Comparison of ENCODE assay signal across 7 cellular contexts in genomic region chr2:64945973-64946736, GRCh38.
A peak's percentile ranks its signal among the peaks of the same experiment; 100 is the strongest.
DNase-seq lines count a peak whose midpoint lies in the region; ATAC-seq lines count a peak whose summit lies in the region.

No MANE protein-coding gene starts in this region.

- peak overlapping the region; percentile 82 for H3K4me3 Mint-ChIP-seq in T-helper 2 cell treated with Interferon-gamma antibody and Interleukin-4, amounts not matched to agents 5 μg/mL and 100 μg/mL, for 36 hours

- H3K27ac Mint-ChIP-seq in T-helper 2 cell treated with Interferon-gamma antibody and Interleukin-4, amounts not matched to agents 5 μg/mL and 100 μg/mL, for 36 hours, result peak overlapping the region; percentile 95

- H3K4me1 Mint-ChIP-seq in T-helper 2 cell treated with Interferon-gamma antibody and Interleukin-4, amounts not matched to agents 5 μg/mL and 100 μg/mL, for 36 hours (ENCODE audit: low read depth), result peaks cover 66% of the 10 kb centered on the region

- peak; percentile 87 for ATAC-seq in GM19043 (IDR thresholded peaks at IDR 0.05; ENCODE audit: low read depth, unreplicated experiment)
- ATAC-seq in HG03097 (IDR thresholded peaks at IDR 0.05; ENCODE audit: low FRiP score, unreplicated experiment), result peak; percentile 87

- H3K9me3 Mint-ChIP-seq in T-helper 2 cell treated with Interferon-gamma antibody and Interleukin-4, amounts not matched to agents 5 μg/mL and 100 μg/mL, for 36 hours, result peaks cover 8% of the 10 kb centered on the region

- no peaks in the 10 kb centered on the region for H3K27me3 Mint-ChIP-seq in T-helper 2 cell treated with Interferon-gamma antibody and Interleukin-4, amounts not matched to agents 5 μg/mL and 100 μg/mL, for 36 hours (ENCODE audit: low read depth)

- peaks cover 15% of the 10 kb centered on the region for H3K36me3 Mint-ChIP-seq in T-helper 2 cell treated with Interferon-gamma antibody and Interleukin-4, amounts not matched to agents 5 μg/mL and 100 μg/mL, for 36 hours (ENCODE audit: low read depth)

- DNase-seq in T-helper 2 cell treated with Interferon-gamma antibody and Interleukin-4, amounts not matched to agents 5 μg/mL and 100 μg/mL, for 36 hours (ENCODE audit: low spot score), result peak; percentile 78
- peak; percentile 42 for DNase-seq in central memory CD4-positive, alpha-beta T cell
- DNase-seq in stimulated activated CD4-positive, alpha-beta T cell treated with anti-CD3 and anti-CD28 coated beads, Interleukin-4, amount 100 ng/mL, for 1 hour, result peak; percentile 50
- DNase-seq in NCI-H187 treated with DMSO at 0.1 percent for 48 hours (lab: John Stamatoyannopoulos, UW), result no peak
- DNase-seq in iPS-NIHi7 (ENCODE audit: extremely low spot score), result no peak

Comparison
In these comparisons a context has a peak if more than half of its experiments do, and no peak if none do; other contexts are left out.
1. DNase-seq: peak in T-helper 2 cell treated with Interferon-gamma antibody and Interleukin-4, amounts not matched to agents 5 μg/mL and 100 μg/mL, for 36 hours (single experiment), central memory CD4-positive, alpha-beta T cell (single experiment) and stimulated activated CD4-positive, alpha-beta T cell treated with anti-CD3 and anti-CD28 coated beads, Interleukin-4, amount 100 ng/mL, for 1 hour (single experiment); none in NCI-H187 treated with DMSO at 0.1 percent for 48 hours (single experiment) and iPS-NIHi7 (single experiment).